1 cellular context compared by ENCODE assay signal in genomic region chr9:105994970-105995369, GRCh38.
TF ChIP-seq lines count a peak whose summit lies in the region.

No MANE protein-coding gene starts in this region.

TF ChIP-seq in SK-N-SH, 30 proteins besides CTCF, POLR2A, EP300 and RAD21 (continued from another document):
- no peak for TF ChIP-seq ZBTB33 (IDR thresholded peaks at IDR 0.05; ENCODE audit: borderline replicate concordance, low read depth)
- TF ChIP-seq EZH2phosphoT487 (IDR thresholded peaks at IDR 0.05; ENCODE audit: borderline replicate concordance, low read depth) = no peak
- no peak for TF ChIP-seq MEF2A (IDR thresholded peaks at IDR 0.05; ENCODE audit: borderline replicate concordance, low read depth)
- no peak for TF ChIP-seq TCF12 (IDR thresholded peaks at IDR 0.05)
